14 cellular contexts compared by ENCODE assay signal in the genomic region with DNA sequence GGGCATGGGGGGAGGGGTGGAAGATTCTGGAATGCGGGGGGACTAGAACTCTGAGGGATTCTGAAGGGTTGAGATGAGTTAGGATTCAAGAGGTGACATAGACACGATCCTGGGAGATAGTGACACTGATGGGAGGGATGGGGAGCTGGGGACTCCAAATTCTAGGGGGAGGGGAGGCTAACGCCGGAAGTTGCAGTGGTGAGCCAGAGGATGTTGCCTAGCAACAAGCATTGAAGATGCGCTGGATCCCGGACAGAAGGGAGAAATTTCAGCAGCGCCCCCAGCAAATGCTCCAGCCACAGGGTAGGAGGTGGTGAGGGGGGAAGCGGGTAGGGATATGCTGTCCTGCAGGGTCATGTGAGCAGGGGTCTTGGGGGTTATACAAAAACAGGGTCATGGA. TPM values are rescaled to one million over a fixed set of nuclear protein-coding genes. Genes with fewer than 3 reads are reported as not detected.
DNase-seq lines count a peak whose midpoint lies in the region; ATAC-seq and TF ChIP-seq lines count a peak whose summit lies in the region.
"Had no signal": no experiment of that assay in that cellular context is flagged by ENCODE, and none has a peak within 500 bp of the region (broad histone marks: within the 10 kb centered on the region; RNA-seq: fewer than 3 reads in every experiment).

No MANE protein-coding gene starts in this region.

- H3K9me3 ChIP-seq in Karpas-422 (ENCODE audit: low read length) (no peaks in the 10 kb centered on the region), upper lobe of left lung (no peaks in the 10 kb centered on the region)
- H3K9me3 ChIP-seq: tibial nerve had no signal

- no peaks in the 10 kb centered on the region for H3K9me2 ChIP-seq in Karpas-422 (replicated peaks; ENCODE audit: insufficient read depth, low read length)

- TF ChIP-seq EP300 in upper lobe of left lung (IDR thresholded peaks at IDR 0.05) = no peak

- TF ChIP-seq POLR2A in upper lobe of left lung (IDR thresholded peaks at IDR 0.05) (no peak), GM18505 (IDR thresholded peaks at IDR 0.05; ENCODE audit: borderline replicate concordance, extremely low read depth, insufficient read depth, insufficient read length) (no peak)

- H3K27ac ChIP-seq in Karpas-422 (ENCODE audit: low read length) = no peak overlapping the region
- peak overlapping the region; percentile 85 for H3K27ac ChIP-seq in angular gyrus (ENCODE audit: low read depth, low read length)
- H3K27ac ChIP-seq in upper lobe of left lung = no peak overlapping the region
- H3K27ac ChIP-seq: esophagus muscularis mucosa, tibial nerve had no signal

- H3K27me3 ChIP-seq in Karpas-422 (ENCODE audit: low read length) (no peaks in the 10 kb centered on the region), upper lobe of left lung (peaks cover 0 to 30% (median 12%) of the 10 kb centered on the region in 4 donors)

- peaks cover 20% of the 10 kb centered on the region for H3K27me3 Mint-ChIP-seq in neural crest cell (ENCODE audit: low read depth)

- no peak overlapping the region for H3K27ac Mint-ChIP-seq in neural crest cell (ENCODE audit: unreplicated experiment)

- DNase-seq in DMS153 treated with DMSO at 0.1 percent for 48 hours (lab: John Stamatoyannopoulos, UW; ENCODE audit: unreplicated experiment) = peak; percentile 10
- DNase-seq in DMS153 (lab: John Stamatoyannopoulos, UW) = no peak
- DNase-seq in Karpas-422 = peak; percentile 75
- no peak for DNase-seq in neural crest cell (ENCODE audit: low read depth, low spot score)
- DNase-seq in upper lobe of left lung = no peak
- no peak for DNase-seq in cerebellum (ENCODE audit: low spot score)
- DNase-seq: activated CD4-positive, alpha-beta T cell treated with anti-CD3 and anti-CD28 coated beads, Interleukin-2, amount 50 U/mL, for 1 hour; central memory CD4-positive, alpha-beta T cell; DMS79 treated with DMSO at 0.1 percent for 48 hours; SW 1271 had no signal

- H3K9ac ChIP-seq in Karpas-422 (ENCODE audit: low read length) = 0 out of 2 replicates have a peak overlapping the region, but pooled peaks have one; percentile 27

- 0 out of 2 replicates have a peak, but pooled peaks cover 4% of the 10 kb centered on the region for H4K20me1 ChIP-seq in Karpas-422 (ENCODE audit: insufficient read depth, low read depth, low read length)

- TF ChIP-seq CTCF in neural crest cell (conservative IDR thresholded peaks at IDR 0.05) (no peak), upper lobe of left lung (IDR thresholded peaks at IDR 0.05) (no peak)

- peak overlapping the region; percentile 59 for H3K4me2 ChIP-seq in Karpas-422 (ENCODE audit: low read depth, low read length, poor library complexity, severe bottlenecking)

- no peaks in the 10 kb centered on the region for H3K36me3 ChIP-seq in Karpas-422 (ENCODE audit: insufficient read depth, low read length)
- peaks cover 0 to 9% (median 2%) of the 10 kb centered on the region in 4 donors for H3K36me3 ChIP-seq in upper lobe of left lung

- peak overlapping the region; percentile 65 for H3K4me3 Mint-ChIP-seq in neural crest cell

- ATAC-seq in upper lobe of left lung (ENCODE audit: low FRiP score in 2 of 2) (no peak), GM18505 (IDR thresholded peaks at IDR 0.05; ENCODE audit: unreplicated experiment) (no peak)

- 25 to 35% methylated on average over 8 of the region's 8 CpGs for WGBS in upper lobe of left lung, 2 donors

- peak overlapping the region; percentile 21 for H2AFZ ChIP-seq in Karpas-422 (ENCODE audit: low read length)

- peaks cover 49% of the 10 kb centered on the region for H3K4me1 Mint-ChIP-seq in neural crest cell

- H3K4me1 ChIP-seq in Karpas-422 (ENCODE audit: low read length) (peaks cover 27% of the 10 kb centered on the region), upper lobe of left lung (peaks cover 24 to 32% (median 28%) of the 10 kb centered on the region in 4 donors)

- H3K79me2 ChIP-seq in Karpas-422 (ENCODE audit: low read length) = no peaks in the 10 kb centered on the region

- H3K9me3 Mint-ChIP-seq in neural crest cell = peaks cover 3% of the 10 kb centered on the region

- H3K4me3 ChIP-seq in Karpas-422 (ENCODE audit: low read length) (peak overlapping the region; percentile 47; the same call in 1 of the 2 replicates), upper lobe of left lung (no peak overlapping the region)
- H3K4me3 ChIP-seq: esophagus muscularis mucosa, tibial nerve had no signal

- peaks cover 3% of the 10 kb centered on the region for H3K36me3 Mint-ChIP-seq in neural crest cell (ENCODE audit: low read depth)

RNA-seq across cellular contexts. Expression of a gene that starts 6.9 kb away (rescaled TPM):
- 9.6 and 25.9 TPM in 2 replicates for total RNA-seq in Karpas-422 (2014; rRNA removed; shearing (Covaris generic); ENCODE audit: low replicate concordance)
- 125 TPM in 2 replicates for total RNA-seq in neural crest cell
- 100 to 1,000 TPM; 125 to 541 (median 401) TPM for total RNA-seq in upper lobe of left lung
- 36.8 TPM for total RNA-seq in cerebellum

RNA-seq across cellular contexts. Expression of a gene that starts 17.6 kb away (rescaled TPM):
- total RNA-seq in Karpas-422 (2014; rRNA removed; shearing (Covaris generic); ENCODE audit: low replicate concordance) = 49.7 and 98.2 TPM in 2 replicates
- total RNA-seq in neural crest cell = 72.0 and 76.3 TPM in 2 replicates
- 100 to 1,000 TPM in 2 of 6 donors, 10 to 100 TPM in 4; 60.6 to 232 (median 90.2) TPM for total RNA-seq in upper lobe of left lung
- total RNA-seq in cerebellum = 3.3 TPM

Comparison
In these comparisons a context has a peak if more than half of its experiments do, and no peak if none do; other contexts are left out.
1. DNase-seq: peak in DMS153 treated with DMSO at 0.1 percent for 48 hours (single experiment) and Karpas-422 (single experiment); none in DMS153 (single experiment), neural crest cell (single experiment), upper lobe of left lung (0 of 2) and cerebellum (single experiment).
2. RNA of a gene that starts 17.6 kb away (total RNA-seq): 60.6 to 232 TPM in upper lobe of left lung, 72.0 to 76.3 TPM in neural crest cell and 49.7 to 98.2 TPM in Karpas-422; 3.3 TPM in cerebellum (single experiment); every median in the first group is over 10 times any median in the second.